In genomic region chr5:151081426-151082273, GRCh38 we compare ENCODE assay signal across 8 cellular contexts.
A peak's percentile ranks its signal among the peaks of the same experiment; 100 is the strongest.
DNase-seq lines count a peak whose midpoint lies in the region; ATAC-seq and TF ChIP-seq lines count a peak whose summit lies in the region.

No MANE protein-coding gene starts in this region.

- no peak for TF ChIP-seq POLR2A in GM18505 (IDR thresholded peaks at IDR 0.05; ENCODE audit: borderline replicate concordance, extremely low read depth, insufficient read depth, insufficient read length)

- peak; percentile 34 for DNase-seq in NCI-H82 treated with DMSO at 0.1 percent for 48 hours (lab: John Stamatoyannopoulos, UW; ENCODE audit: unreplicated experiment)
- DNase-seq in cerebellar cortex (ENCODE audit: low spot score): peak; percentile 66
- peak; percentile 5 for DNase-seq in middle frontal gyrus (ENCODE audit: extremely low spot score, low spot score)
- no peak for DNase-seq in retina
- DNase-seq in GM10248 (ENCODE audit: extremely low spot score): no peak

- ATAC-seq in HG03025 (IDR thresholded peaks at IDR 0.05; ENCODE audit: low FRiP score, unreplicated experiment): no peak
- no peak for ATAC-seq in GM18505 (IDR thresholded peaks at IDR 0.05; ENCODE audit: unreplicated experiment)

- POLR2A ChIA-PET in GM10248 (lab: Yijun Ruan, JAX): interaction anchor here (0.6 kb wide), 2 partner anchors 16 to 429 kb away, joined by 3 read pairs; no protein-coding TSS in a partner anchor

- H3K4me3 ChIP-seq in GM08714 (ENCODE audit: low read length): peak overlapping the region; percentile 88

- CTCF ChIA-PET in GM10248 (lab: Yijun Ruan, JAX): interaction anchor here (0.8 to 3.8 kb wide), 15 partner anchors 9 to 84 kb away, joined by 3 to 26 read pairs (median 5); no protein-coding TSS in a partner anchor

- no peak for TF ChIP-seq CTCF in GM10248 (IDR thresholded peaks at IDR 0.05; ENCODE audit: control extremely low read depth, extremely low read depth, low read depth, missing control alignments)

Comparison
In these comparisons a context has a peak if more than half of its experiments do, and no peak if none do; other contexts are left out.
1. DNase-seq: peak in NCI-H82 treated with DMSO at 0.1 percent for 48 hours (single experiment), cerebellar cortex (single experiment) and middle frontal gyrus (single experiment); none in retina (single experiment) and GM10248 (single experiment).